18 cellular contexts compared by ENCODE assay signal in genomic region chr1:156077430-156077760, GRCh38. TPM values are rescaled to one million over a fixed set of nuclear protein-coding genes. Genes with fewer than 3 reads are reported as not detected.
DNase-seq lines count a peak whose midpoint lies in the region; ATAC-seq, FAIRE-seq and TF ChIP-seq lines count a peak whose summit lies in the region.
"Had no signal": no experiment of that assay in that cellular context is flagged by ENCODE, and none has a peak within 500 bp of the region (broad histone marks: within the 10 kb centered on the region; RNA-seq: fewer than 3 reads in every experiment).

No MANE protein-coding gene starts in this region.

- H2AFZ ChIP-seq in HepG2 (ENCODE audit: low read length) (no peak overlapping the region), PC-3 (ENCODE audit: low read length) (no peak overlapping the region)
- H2AFZ ChIP-seq: parathyroid adenoma had no signal

- H3K9me2 ChIP-seq in PC-3 (replicated peaks; ENCODE audit: low read length) = no peaks in the 10 kb centered on the region

- ATAC-seq in HepG2 = no peak
- ATAC-seq in HG02970 (IDR thresholded peaks at IDR 0.05; ENCODE audit: low FRiP score, unreplicated experiment) = no peak
- no peak for ATAC-seq in left colon
- no peak for ATAC-seq in PC-3

- H3K27me3 ChIP-seq in liver (ENCODE audit: control insufficient read depth in 4 of 4, insufficient read depth in 4 of 4, low read length in 3 of 4) = no peaks in the 10 kb centered on the region
- no peaks in the 10 kb centered on the region for H3K27me3 ChIP-seq in HepG2 (ENCODE audit: control insufficient read depth in 1 of 2, insufficient read depth in 2 of 2, low read length in 2 of 2)
- H3K27me3 ChIP-seq in PC-3 (ENCODE audit: low read length) = no peaks in the 10 kb centered on the region

- H3K9me3 Mint-ChIP-seq in endothelial cell (ENCODE audit: unreplicated experiment) (no peaks in the 10 kb centered on the region), nephron progenitor cell (no peaks in the 10 kb centered on the region)
- H3K9me3 Mint-ChIP-seq: T-cell had no signal

- H3K9ac ChIP-seq in liver (ENCODE audit: low read depth in 1 of 2, low read length in 2 of 2) (no peak overlapping the region), HepG2 (ENCODE audit: insufficient read depth, low read depth, low read length) (no peak overlapping the region), PC-3 (ENCODE audit: low read length) (no peak overlapping the region)
- H3K9ac ChIP-seq: parathyroid adenoma had no signal

- intact Hi-C loops in HepG2 (cut with micrococcal nuclease; ENCODE audit: unreplicated experiment) = no loop called here
- intact Hi-C loops in left colon (cut with DNase I, micrococcal nuclease) = no loop called here
- intact Hi-C loops in PC-3 (cut with micrococcal nuclease) = no loop called here

- TF ChIP-seq POLR2A in HepG2 (IDR thresholded peaks at IDR 0.05; ENCODE audit: insufficient read depth in 1 of 2, low read depth in 2 of 2, low read length in 2 of 2) = no peak

- H3K4me1 ChIP-seq in liver (ENCODE audit: control insufficient read depth in 4 of 4, insufficient read depth in 4 of 4, low read length in 3 of 4) (peaks cover 5 to 33% (median 18%) of the 10 kb centered on the region in 4 donors), HepG2 (ENCODE audit: insufficient read depth, low read length) (peaks cover 48% of the 10 kb centered on the region), PC-3 (ENCODE audit: insufficient read depth, low read length) (no peaks in the 10 kb centered on the region)
- H3K4me1 ChIP-seq: parathyroid adenoma had no signal

- H3K27ac Mint-ChIP-seq in endothelial cell (ENCODE audit: unreplicated experiment) (no peak overlapping the region), nephron progenitor cell (peak overlapping the region; percentile 75)

- H3K4me3 ChIP-seq in liver (ENCODE audit: low read depth in 1 of 3, low read length in 3 of 3) = peak overlapping the region in 1 of 3 donors; percentile 64
- H3K4me3 ChIP-seq in HepG2 (replicated peaks in 1 of 3; ENCODE audit: insufficient read depth in 1 of 3, low read depth in 2 of 3, low read length in 3 of 3) = no peak overlapping the region
- H3K4me3 ChIP-seq in PC-3 (ENCODE audit: low read length) = no peak overlapping the region

- no peak for DNase-seq in HepG2 (ENCODE audit: low spot score)
- no peak for DNase-seq in endothelial cell (ENCODE audit: low spot score)
- no peak for DNase-seq in nephron progenitor cell
- no peak for DNase-seq in left colon
- DNase-seq in PC-3 = no peak
- DNase-seq in D721Med (ENCODE audit: insufficient read length, low spot score) = no peak
- DNase-seq: activated CD4-positive, CD25-positive, alpha-beta regulatory T cell; activated naive CD4-positive, alpha-beta T cell; effector CD4-positive, alpha-beta T cell; NCI-H2081 treated with DMSO at 0.1 percent for 48 hours; RPMI8226; stimulated activated CD4-positive, alpha-beta T cell treated with anti-CD3 and anti-CD28 coated beads, Interleukin-12 subunit alpha, Interleukin-12 subunit beta, amount 100 ng/mL, for 4 hours had no signal

- H3K27ac ChIP-seq in liver (ENCODE audit: low read depth in 1 of 2, low read length in 2 of 2) (peak overlapping the region; percentile 87 to 92), HepG2 (ENCODE audit: extremely low read length, insufficient read depth, low read length) (no peak overlapping the region), PC-3 (ENCODE audit: low read length) (no peak overlapping the region)
- H3K27ac ChIP-seq: parathyroid adenoma had no signal

- peaks cover 3% of the 10 kb centered on the region for H3F3A ChIP-seq in PC-3 (ENCODE audit: low read length, unreplicated experiment)

- BruUV-seq in HepG2 (replicated peaks; lab: Mats Ljungman, UMichigan) (no TSS peak), PC-3 (replicated peaks; lab: Mats Ljungman, UMichigan) (no TSS peak)

- POLR2A ChIA-PET in HepG2 (lab: Yijun Ruan, JAX) = no interaction called here
- POLR2A ChIA-PET in PC-3 (lab: Charles Lee; ENCODE audit: unreplicated experiment) = no interaction called here

- H3K36me3 Mint-ChIP-seq in endothelial cell (ENCODE audit: low read depth, unreplicated experiment) (peaks cover 41% of the 10 kb centered on the region), nephron progenitor cell (ENCODE audit: low read depth) (peaks cover 33% of the 10 kb centered on the region)
- H3K36me3 Mint-ChIP-seq: T-cell had no signal

- in situ Hi-C loops in HepG2 (cut with HindIII; ENCODE audit: extremely low pct_ligation_motif_present, low pct_unique_long_range_greater_than_20kb) = no loop called here

- H3K27me3 Mint-ChIP-seq in endothelial cell (ENCODE audit: unreplicated experiment) = peaks cover 15% of the 10 kb centered on the region
- H3K27me3 Mint-ChIP-seq in nephron progenitor cell (ENCODE audit: low read depth, poor library complexity) = peaks cover 3% of the 10 kb centered on the region

- no peaks in the 10 kb centered on the region for H3K9me3 ChIP-seq in liver (ENCODE audit: control insufficient read depth in 4 of 4, low read length in 3 of 4)
- H3K9me3 ChIP-seq in HepG2 (ENCODE audit: low read length) = no peaks in the 10 kb centered on the region
- H3K9me3 ChIP-seq in PC-3 (ENCODE audit: low read length) = no peaks in the 10 kb centered on the region

- H3K4me2 ChIP-seq in HepG2 (ENCODE audit: low read depth, low read length) (no peak overlapping the region), PC-3 (ENCODE audit: low read length) (no peak overlapping the region)

- CTCF ChIA-PET in HepG2 (lab: Yijun Ruan, JAX; ENCODE audit: low intra/inter-chr PET ratio, low total read pairs) = no interaction called here
- CTCF ChIA-PET in PC-3 (lab: Charles Lee) = no interaction called here

- TF ChIP-seq RAD21 in liver (IDR thresholded peaks at IDR 0.05) (no peak), HepG2 (CRISPR knock-in tag; IDR thresholded peaks at IDR 0.05) (no peak)

- FAIRE-seq in HepG2 (lab: Jason Lieb, UNC) (no peak), D721Med (lab: Jason Lieb, UNC) (no peak)
- FAIRE-seq: GM19239, HTR-8/SVneo had no signal

- WGBS in liver = 94% methylated on average over 19 of the region's 19 CpGs
- WGBS in HepG2 (ENCODE audit: low lambda C conversion rate) = 94% methylated on average over 7 of the region's 19 CpGs

- TF ChIP-seq CTCF in liver (IDR thresholded peaks at IDR 0.05; ENCODE audit: low read depth, low read length, missing input control) = no peak
- TF ChIP-seq CTCF in HepG2 (CRISPR knock-in tag; IDR thresholded peaks at IDR 0.05) = no peak
- TF ChIP-seq CTCF in endothelial cell (IDR thresholded peaks at IDR 0.05; ENCODE audit: unreplicated experiment) = no peak
- no peak for TF ChIP-seq CTCF in nephron progenitor cell (IDR thresholded peaks at IDR 0.05)
- TF ChIP-seq CTCF in PC-3 (conservative IDR thresholded peaks at IDR 0.05; ENCODE audit: low read depth, low read length) = no peak
- TF ChIP-seq CTCF in D721Med (IDR thresholded peaks at IDR 0.05; ENCODE audit: insufficient read depth, missing control alignments) = no peak

- H4K20me1 ChIP-seq in HepG2 (ENCODE audit: insufficient read depth, low read length) (peaks cover 2% of the 10 kb centered on the region; the same call in 1 of the 2 replicates), PC-3 (ENCODE audit: low read length) (no peaks in the 10 kb centered on the region)

- TF ChIP-seq EP300 in HepG2 (IDR thresholded peaks at IDR 0.05; ENCODE audit: low read depth in 2 of 2, low read length in 2 of 2) (no peak), HepG2 (CRISPR knock-in tag; IDR thresholded peaks at IDR 0.05; ENCODE audit: borderline replicate concordance) (no peak)

- peak overlapping the region; percentile 97 for H3K4me3 Mint-ChIP-seq in endothelial cell (ENCODE audit: unreplicated experiment)
- peak overlapping the region; percentile 99 for H3K4me3 Mint-ChIP-seq in nephron progenitor cell
- H3K4me3 Mint-ChIP-seq: T-cell had no signal

- H3K79me2 ChIP-seq in HepG2 (ENCODE audit: insufficient read depth, low read length) (peaks cover 17% of the 10 kb centered on the region), PC-3 (ENCODE audit: low read length) (peaks cover 29% of the 10 kb centered on the region)
- H3K79me2 ChIP-seq: parathyroid adenoma had no signal

- H3K4me1 Mint-ChIP-seq in endothelial cell (ENCODE audit: unreplicated experiment) (peaks cover 65% of the 10 kb centered on the region), nephron progenitor cell (peaks cover 78% of the 10 kb centered on the region)

- no peaks in the 10 kb centered on the region for H3K36me3 ChIP-seq in liver (ENCODE audit: control insufficient read depth in 4 of 4, insufficient read depth in 3 of 4, low read depth in 1 of 4, low read length in 3 of 4)
- H3K36me3 ChIP-seq in HepG2 (replicated peaks in 1 of 2; ENCODE audit: control insufficient read depth in 1 of 2, insufficient read depth in 2 of 2, low read length in 2 of 2) = peaks cover 5 to 14% of the 10 kb centered on the region in 2 experiments; a peak in 4 of 5 replicates
- peaks cover 13% of the 10 kb centered on the region for H3K36me3 ChIP-seq in PC-3 (ENCODE audit: low read depth, low read length)

RNA-seq across cellular contexts. Expression of gene MEX3A, which starts 4.9 kb away (rescaled TPM):
- total RNA-seq in liver (1 to 10 TPM; 1.3 TPM), HepG2 (2016; rRNA removed; fragmentation: Illumina TruSeq; extraction: Trizol) (7.6 TPM in 2 replicates), endothelial cell (ENCODE audit: unreplicated experiment) (63.9 TPM), left colon (1 to 10 TPM in 1 of 2 donors, under 1 TPM in 1; 0.78 to 1.1 TPM), PC-3 (2014; rRNA removed) (12.9 and 14.7 TPM in 2 replicates)
- polyA plus RNA-seq in liver (under 1 TPM; 0.52 to 0.56 TPM), HepG2 (2011; rRNA removed) (9.0 and 9.1 TPM in 2 replicates)
- total RNA-seq in HepG2 (2016; cell fraction: cytosol; rRNA removed; fragmentation: Illumina TruSeq; extraction: Trizol; ENCODE audit: low read depth) = 1.4 and 2.5 TPM in 2 replicates
- 5.3 and 7.9 TPM in 2 replicates for total RNA-seq in HepG2 (2016; cell fraction: insoluble cytoplasmic fraction; rRNA removed; fragmentation: Illumina TruSeq; extraction: Trizol)
- 4.5 and 7.8 TPM in 2 replicates for total RNA-seq in HepG2 (2016; cell fraction: membrane; rRNA removed; fragmentation: Illumina TruSeq; extraction: Trizol)
- 6.2 and 7.5 TPM in 2 replicates for total RNA-seq in HepG2 (2016; cell fraction: nucleus; rRNA removed; fragmentation: Illumina TruSeq; extraction: Trizol)
- 7.3 and 8.1 TPM in 2 replicates for polyA plus RNA-seq in HepG2 (2011; cell fraction: cytosol; rRNA removed)
- 11.9 and 12.9 TPM in 2 replicates for polyA plus RNA-seq in HepG2 (2011; cell fraction: nucleus; rRNA removed)
- 4.3 and 9.1 TPM in 2 replicates for polyA plus RNA-seq in HepG2 (2012)
- 2.9 and 3.3 TPM in 2 replicates for polyA plus RNA-seq in HepG2 (2016; cell fraction: cytosol; fragmentation: Illumina TruSeq; extraction: Trizol; ENCODE audit: low read depth)
- 10.7 and 11.1 TPM in 2 replicates for polyA plus RNA-seq in HepG2 (2016; cell fraction: insoluble cytoplasmic fraction; fragmentation: Illumina TruSeq; extraction: Trizol; ENCODE audit: low read depth)
- polyA plus RNA-seq in HepG2 (2016; cell fraction: membrane; fragmentation: Illumina TruSeq; extraction: Trizol; ENCODE audit: low read depth) = 4.7 and 6.0 TPM in 2 replicates
- 14.7 and 15.4 TPM in 2 replicates for polyA plus RNA-seq in HepG2 (2016; cell fraction: nucleus; fragmentation: Illumina TruSeq; extraction: Trizol; ENCODE audit: insufficient read depth, low read depth)
- 2.3 and 13.0 TPM in 2 replicates for polyA minus RNA-seq in HepG2 (2011; rRNA and poly(A)+ RNA removed; ENCODE audit: low replicate concordance)
- polyA minus RNA-seq in HepG2 (2011; cell fraction: cytosol; rRNA and poly(A)+ RNA removed) = 10.6 and 11.8 TPM in 2 replicates
- polyA minus RNA-seq in HepG2 (2011; cell fraction: nucleus; rRNA and poly(A)+ RNA removed) = 4.1 and 6.2 TPM in 2 replicates

RNA-seq across cellular contexts. Expression of gene RAB25, which starts 16.4 kb away (rescaled TPM):
- total RNA-seq in liver = 1 to 10 TPM in 1 of 2 donors, under 1 TPM in 1; 0.67 to 1.0 TPM
- 1 to 10 TPM in 1 of 2 donors, under 1 TPM in 1; 0.82 to 2.0 TPM for polyA plus RNA-seq in liver
- 0.20 TPM in 1 of 2 replicates, not detected in the other for total RNA-seq in HepG2 (2016; rRNA removed; fragmentation: Illumina TruSeq; extraction: Trizol)
- not detected in 2 replicates for total RNA-seq in HepG2 (2016; cell fraction: cytosol; rRNA removed; fragmentation: Illumina TruSeq; extraction: Trizol; ENCODE audit: low read depth)
- total RNA-seq in HepG2 (2016; cell fraction: insoluble cytoplasmic fraction; rRNA removed; fragmentation: Illumina TruSeq; extraction: Trizol) = 0.17 TPM in 1 of 2 replicates, not detected in the other
- 0.17 TPM in 1 of 2 replicates, not detected in the other for total RNA-seq in HepG2 (2016; cell fraction: membrane; rRNA removed; fragmentation: Illumina TruSeq; extraction: Trizol)
- not detected in 2 replicates for total RNA-seq in HepG2 (2016; cell fraction: nucleus; rRNA removed; fragmentation: Illumina TruSeq; extraction: Trizol)
- 0.12 and 0.22 TPM in 2 replicates for polyA plus RNA-seq in HepG2 (2011; rRNA removed)
- 0.12 and 0.21 TPM in 2 replicates for polyA plus RNA-seq in HepG2 (2011; cell fraction: cytosol; rRNA removed)
- polyA plus RNA-seq in HepG2 (2011; cell fraction: nucleus; rRNA removed) = 0.33 and 0.37 TPM in 2 replicates
- 0.33 and 0.34 TPM in 2 replicates for polyA plus RNA-seq in HepG2 (2012)
- not detected in 2 replicates for polyA plus RNA-seq in HepG2 (2016; cell fraction: cytosol; fragmentation: Illumina TruSeq; extraction: Trizol; ENCODE audit: low read depth)
- not detected in 2 replicates for polyA plus RNA-seq in HepG2 (2016; cell fraction: insoluble cytoplasmic fraction; fragmentation: Illumina TruSeq; extraction: Trizol; ENCODE audit: low read depth)
- not detected in 2 replicates for polyA plus RNA-seq in HepG2 (2016; cell fraction: membrane; fragmentation: Illumina TruSeq; extraction: Trizol; ENCODE audit: low read depth)
- polyA plus RNA-seq in HepG2 (2016; cell fraction: nucleus; fragmentation: Illumina TruSeq; extraction: Trizol; ENCODE audit: insufficient read depth, low read depth) = not detected in 2 replicates
- not detected in 2 replicates for polyA minus RNA-seq in HepG2 (2011; rRNA and poly(A)+ RNA removed; ENCODE audit: low replicate concordance)
- not detected in 2 replicates for polyA minus RNA-seq in HepG2 (2011; cell fraction: cytosol; rRNA and poly(A)+ RNA removed)
- polyA minus RNA-seq in HepG2 (2011; cell fraction: nucleus; rRNA and poly(A)+ RNA removed) = not detected in 2 replicates
- 1.6 TPM for total RNA-seq in endothelial cell (ENCODE audit: unreplicated experiment)
- 100 to 1,000 TPM; 203 to 231 TPM for total RNA-seq in left colon
- 18.1 and 18.5 TPM in 2 replicates for total RNA-seq in PC-3 (2014; rRNA removed)

RNA-seq across cellular contexts. Expression of gene LAMTOR2, which starts 22.8 kb away (rescaled TPM):
- total RNA-seq in liver = 10 to 100 TPM; 30.4 to 42.9 TPM
- 100 to 1,000 TPM; 115 to 152 TPM for polyA plus RNA-seq in liver
- total RNA-seq in HepG2 (2016; rRNA removed; fragmentation: Illumina TruSeq; extraction: Trizol) = 66.4 and 84.0 TPM in 2 replicates
- 39.6 and 58.1 TPM in 2 replicates for total RNA-seq in HepG2 (2016; cell fraction: cytosol; rRNA removed; fragmentation: Illumina TruSeq; extraction: Trizol; ENCODE audit: low read depth)
- 68.2 and 78.9 TPM in 2 replicates for total RNA-seq in HepG2 (2016; cell fraction: insoluble cytoplasmic fraction; rRNA removed; fragmentation: Illumina TruSeq; extraction: Trizol)
- 45.1 and 68.3 TPM in 2 replicates for total RNA-seq in HepG2 (2016; cell fraction: membrane; rRNA removed; fragmentation: Illumina TruSeq; extraction: Trizol)
- 22.4 and 23.2 TPM in 2 replicates for total RNA-seq in HepG2 (2016; cell fraction: nucleus; rRNA removed; fragmentation: Illumina TruSeq; extraction: Trizol)
- 36.5 and 44.9 TPM in 2 replicates for polyA plus RNA-seq in HepG2 (2011; rRNA removed)
- 45.1 and 65.7 TPM in 2 replicates for polyA plus RNA-seq in HepG2 (2011; cell fraction: cytosol; rRNA removed)
- polyA plus RNA-seq in HepG2 (2011; cell fraction: nucleus; rRNA removed) = 14.0 and 16.2 TPM in 2 replicates
- 28.1 and 35.0 TPM in 2 replicates for polyA plus RNA-seq in HepG2 (2012)
- polyA plus RNA-seq in HepG2 (2016; cell fraction: cytosol; fragmentation: Illumina TruSeq; extraction: Trizol; ENCODE audit: low read depth) = 49.1 and 78.5 TPM in 2 replicates
- 91.2 and 98.7 TPM in 2 replicates for polyA plus RNA-seq in HepG2 (2016; cell fraction: insoluble cytoplasmic fraction; fragmentation: Illumina TruSeq; extraction: Trizol; ENCODE audit: low read depth)
- 42.8 and 62.9 TPM in 2 replicates for polyA plus RNA-seq in HepG2 (2016; cell fraction: membrane; fragmentation: Illumina TruSeq; extraction: Trizol; ENCODE audit: low read depth)
- 45.4 and 50.6 TPM in 2 replicates for polyA plus RNA-seq in HepG2 (2016; cell fraction: nucleus; fragmentation: Illumina TruSeq; extraction: Trizol; ENCODE audit: insufficient read depth, low read depth)
- 18.1 and 65.8 TPM in 2 replicates for polyA minus RNA-seq in HepG2 (2011; rRNA and poly(A)+ RNA removed; ENCODE audit: low replicate concordance)
- polyA minus RNA-seq in HepG2 (2011; cell fraction: cytosol; rRNA and poly(A)+ RNA removed) = 8.4 and 8.6 TPM in 2 replicates
- 6.3 and 9.4 TPM in 2 replicates for polyA minus RNA-seq in HepG2 (2011; cell fraction: nucleus; rRNA and poly(A)+ RNA removed)
- 82.4 TPM for total RNA-seq in endothelial cell (ENCODE audit: unreplicated experiment)
- total RNA-seq in left colon = 10 to 100 TPM; 70.6 to 72.7 TPM
- total RNA-seq in PC-3 (2014; rRNA removed) = 130 TPM in 2 replicates

RNA-seq across cellular contexts. Expression of gene UBQLN4, which starts 23.8 kb away (rescaled TPM):
- total RNA-seq in liver = 10 to 100 TPM in 1 of 2 donors, 1 to 10 TPM in 1; 9.2 to 13.5 TPM
- 10 to 100 TPM in 1 of 2 donors, 1 to 10 TPM in 1; 7.4 to 17.8 TPM for polyA plus RNA-seq in liver
- 31.5 and 33.2 TPM in 2 replicates for total RNA-seq in HepG2 (2016; rRNA removed; fragmentation: Illumina TruSeq; extraction: Trizol)
- 20.1 and 22.6 TPM in 2 replicates for total RNA-seq in HepG2 (2016; cell fraction: cytosol; rRNA removed; fragmentation: Illumina TruSeq; extraction: Trizol; ENCODE audit: low read depth)
- 29.3 and 31.9 TPM in 2 replicates for total RNA-seq in HepG2 (2016; cell fraction: insoluble cytoplasmic fraction; rRNA removed; fragmentation: Illumina TruSeq; extraction: Trizol)
- 26.2 and 29.2 TPM in 2 replicates for total RNA-seq in HepG2 (2016; cell fraction: membrane; rRNA removed; fragmentation: Illumina TruSeq; extraction: Trizol)
- 21.0 and 23.5 TPM in 2 replicates for total RNA-seq in HepG2 (2016; cell fraction: nucleus; rRNA removed; fragmentation: Illumina TruSeq; extraction: Trizol)
- polyA plus RNA-seq in HepG2 (2011; rRNA removed) = 39.8 and 42.0 TPM in 2 replicates
- polyA plus RNA-seq in HepG2 (2011; cell fraction: cytosol; rRNA removed) = 29.0 and 30.8 TPM in 2 replicates
- 55.5 and 56.3 TPM in 2 replicates for polyA plus RNA-seq in HepG2 (2011; cell fraction: nucleus; rRNA removed)
- polyA plus RNA-seq in HepG2 (2012) = 24.3 and 30.2 TPM in 2 replicates
- polyA plus RNA-seq in HepG2 (2016; cell fraction: cytosol; fragmentation: Illumina TruSeq; extraction: Trizol; ENCODE audit: low read depth) = 6.2 and 6.6 TPM in 2 replicates
- 36.9 and 41.7 TPM in 2 replicates for polyA plus RNA-seq in HepG2 (2016; cell fraction: insoluble cytoplasmic fraction; fragmentation: Illumina TruSeq; extraction: Trizol; ENCODE audit: low read depth)
- polyA plus RNA-seq in HepG2 (2016; cell fraction: membrane; fragmentation: Illumina TruSeq; extraction: Trizol; ENCODE audit: low read depth) = 19.4 and 20.1 TPM in 2 replicates
- polyA plus RNA-seq in HepG2 (2016; cell fraction: nucleus; fragmentation: Illumina TruSeq; extraction: Trizol; ENCODE audit: insufficient read depth, low read depth) = 54.4 and 62.1 TPM in 2 replicates
- 59.1 and 110 TPM in 2 replicates for polyA minus RNA-seq in HepG2 (2011; rRNA and poly(A)+ RNA removed; ENCODE audit: low replicate concordance)
- 20.7 and 24.4 TPM in 2 replicates for polyA minus RNA-seq in HepG2 (2011; cell fraction: cytosol; rRNA and poly(A)+ RNA removed)
- polyA minus RNA-seq in HepG2 (2011; cell fraction: nucleus; rRNA and poly(A)+ RNA removed) = 14.0 and 20.0 TPM in 2 replicates
- total RNA-seq in endothelial cell (ENCODE audit: unreplicated experiment) = 47.6 TPM
- 10 to 100 TPM; 21.7 to 26.7 TPM for total RNA-seq in left colon
- 45.4 and 62.9 TPM in 2 replicates for total RNA-seq in PC-3 (2014; rRNA removed)

RNA-seq across cellular contexts. Expression of gene LMNA, which starts 37.1 kb away (rescaled TPM):
- 100 to 1,000 TPM in 1 of 2 donors, 10 to 100 TPM in 1; 89.4 to 160 TPM for total RNA-seq in liver
- polyA plus RNA-seq in liver = 100 to 1,000 TPM in 1 of 2 donors, 10 to 100 TPM in 1; 60.4 to 105 TPM
- total RNA-seq in HepG2 (2016; rRNA removed; fragmentation: Illumina TruSeq; extraction: Trizol) = 190 and 225 TPM in 2 replicates
- total RNA-seq in HepG2 (2016; cell fraction: cytosol; rRNA removed; fragmentation: Illumina TruSeq; extraction: Trizol; ENCODE audit: low read depth) = 16.7 and 20.3 TPM in 2 replicates
- total RNA-seq in HepG2 (2016; cell fraction: insoluble cytoplasmic fraction; rRNA removed; fragmentation: Illumina TruSeq; extraction: Trizol) = 150 and 214 TPM in 2 replicates
- 22.8 and 26.6 TPM in 2 replicates for total RNA-seq in HepG2 (2016; cell fraction: membrane; rRNA removed; fragmentation: Illumina TruSeq; extraction: Trizol)
- total RNA-seq in HepG2 (2016; cell fraction: nucleus; rRNA removed; fragmentation: Illumina TruSeq; extraction: Trizol) = 106 and 117 TPM in 2 replicates
- polyA plus RNA-seq in HepG2 (2011; rRNA removed) = 107 and 110 TPM in 2 replicates
- 79.6 and 122 TPM in 2 replicates for polyA plus RNA-seq in HepG2 (2011; cell fraction: cytosol; rRNA removed)
- polyA plus RNA-seq in HepG2 (2011; cell fraction: nucleus; rRNA removed) = 236 and 366 TPM in 2 replicates
- polyA plus RNA-seq in HepG2 (2012) = 86.7 and 101 TPM in 2 replicates
- 11.1 and 13.2 TPM in 2 replicates for polyA plus RNA-seq in HepG2 (2016; cell fraction: cytosol; fragmentation: Illumina TruSeq; extraction: Trizol; ENCODE audit: low read depth)
- 143 and 179 TPM in 2 replicates for polyA plus RNA-seq in HepG2 (2016; cell fraction: insoluble cytoplasmic fraction; fragmentation: Illumina TruSeq; extraction: Trizol; ENCODE audit: low read depth)
- 12.6 and 16.9 TPM in 2 replicates for polyA plus RNA-seq in HepG2 (2016; cell fraction: membrane; fragmentation: Illumina TruSeq; extraction: Trizol; ENCODE audit: low read depth)
- 177 and 182 TPM in 2 replicates for polyA plus RNA-seq in HepG2 (2016; cell fraction: nucleus; fragmentation: Illumina TruSeq; extraction: Trizol; ENCODE audit: insufficient read depth, low read depth)
- polyA minus RNA-seq in HepG2 (2011; rRNA and poly(A)+ RNA removed; ENCODE audit: low replicate concordance) = 159 and 307 TPM in 2 replicates
- polyA minus RNA-seq in HepG2 (2011; cell fraction: cytosol; rRNA and poly(A)+ RNA removed) = 120 and 130 TPM in 2 replicates
- 67.7 and 70.4 TPM in 2 replicates for polyA minus RNA-seq in HepG2 (2011; cell fraction: nucleus; rRNA and poly(A)+ RNA removed)
- 35.8 TPM for total RNA-seq in endothelial cell (ENCODE audit: unreplicated experiment)
- total RNA-seq in left colon = 100 to 1,000 TPM; 335 to 478 TPM
- 864 and 1,095 TPM in 2 replicates for total RNA-seq in PC-3 (2014; rRNA removed)

Comparison
In these comparisons a context has a peak if more than half of its experiments do, and no peak if none do; other contexts are left out.
1. H3K27ac ChIP-seq: peak in liver (2 of 2); none in HepG2 (single experiment) and PC-3 (single experiment).
2. RNA of gene RAB25, which starts 16.4 kb away (total RNA-seq): 203 to 231 TPM in left colon; 18.1 to 18.5 TPM in PC-3, 1.6 TPM in endothelial cell (single experiment), 0.67 to 1.0 TPM in liver and 0.17 to 0.20 TPM in HepG2; every median in the first group is over 10 times any median in the second.